Comparison of ENCODE assay signal across 1 cellular context in genomic region chr6:6407061-6407723, GRCh38.
TF ChIP-seq lines count a peak whose summit lies in the region.

No MANE protein-coding gene starts in this region.

TF ChIP-seq in GM12878, 131 proteins besides CTCF, POLR2A, EP300 and RAD21 (continued from another document and continues in another):
- no peak for TF ChIP-seq ZBTB4 (CRISPR knock-in tag; IDR thresholded peaks at IDR 0.05)
- no peak for TF ChIP-seq NR2C1 (IDR thresholded peaks at IDR 0.05)
- TF ChIP-seq ZNF622 (IDR thresholded peaks at IDR 0.05): no peak
- no peak for TF ChIP-seq SUPT20H (IDR thresholded peaks at IDR 0.05; ENCODE audit: borderline replicate concordance, control insufficient read depth, low read depth, low read length)
- TF ChIP-seq TCF12 (IDR thresholded peaks at IDR 0.05; ENCODE audit: low read depth, low read length): 0 out of 2 replicates have a peak, but pooled peaks have one; percentile 40
- no peak for TF ChIP-seq E2F8 (IDR thresholded peaks at IDR 0.05; ENCODE audit: low read depth, partially characterized antibody)
- peak; percentile 59 for TF ChIP-seq RELB (IDR thresholded peaks at IDR 0.05; ENCODE audit: low read depth)
- TF ChIP-seq CREB1 (IDR thresholded peaks at IDR 0.05; ENCODE audit: low read depth): peak; percentile 95
- TF ChIP-seq PML (IDR thresholded peaks at IDR 0.05; ENCODE audit: low read length): 0 out of 2 replicates have a peak, but pooled peaks have one; percentile 72
- no peak for TF ChIP-seq ATF3 (IDR thresholded peaks at IDR 0.05; ENCODE audit: borderline replicate concordance, extremely low read depth, low read depth, low read length)
- TF ChIP-seq PRDM15 (CRISPR knock-in tag; IDR thresholded peaks at IDR 0.05): no peak
- TF ChIP-seq ELK1 (IDR thresholded peaks at IDR 0.05; ENCODE audit: low read depth, low read length): no peak
- TF ChIP-seq RBBP5 (conservative IDR thresholded peaks at IDR 0.05): 0 out of 2 replicates have a peak, but pooled peaks have one; percentile 22
- TF ChIP-seq ETV6 (conservative IDR thresholded peaks at IDR 0.05 in 1 of 2, IDR thresholded peaks at IDR 0.05 in 1 of 2; ENCODE audit: borderline replicate concordance in 1 of 2, low read depth in 1 of 2): peak in 1 of 2 experiments; percentile 78; a peak in 2 of 4 replicates
- TF ChIP-seq POLR2AphosphoS5 (IDR thresholded peaks at IDR 0.05; ENCODE audit: low read length): peak; percentile 67
- TF ChIP-seq SKIL (IDR thresholded peaks at IDR 0.05; ENCODE audit: low read depth, poor library complexity, severe bottlenecking): peak; percentile 60
- TF ChIP-seq NBN (IDR thresholded peaks at IDR 0.05): peak; percentile 84; the same call in 1 of the 2 replicates
- TF ChIP-seq RELA (IDR thresholded peaks at IDR 0.05; ENCODE audit: borderline replicate concordance, partially characterized antibody): no peak
- TF ChIP-seq CBX3 (IDR thresholded peaks at IDR 0.05; ENCODE audit: borderline replicate concordance, low read depth): no peak
- peak; percentile 92 for TF ChIP-seq CREM (IDR thresholded peaks at IDR 0.05; ENCODE audit: low read depth)
- peak; percentile 62 for TF ChIP-seq EED (IDR thresholded peaks at IDR 0.05; ENCODE audit: low read depth)
- TF ChIP-seq IRF3 (IDR thresholded peaks at IDR 0.05): no peak
- no peak for TF ChIP-seq KDM1A (IDR thresholded peaks at IDR 0.05; ENCODE audit: borderline replicate concordance)
- no peak; the same call in 1 of the 2 replicates for TF ChIP-seq SMC3 (IDR thresholded peaks at IDR 0.05; ENCODE audit: borderline replicate concordance, low read length)
- no peak for TF ChIP-seq HDAC2 (IDR thresholded peaks at IDR 0.05)
- TF ChIP-seq TARDBP (IDR thresholded peaks at IDR 0.05; ENCODE audit: borderline replicate concordance): no peak
- 0 out of 2 replicates have a peak, but pooled peaks have one; percentile 20 for TF ChIP-seq STAT1 (conservative IDR thresholded peaks at IDR 0.05)
- peak; percentile 91 for TF ChIP-seq ATF2 (IDR thresholded peaks at IDR 0.05; ENCODE audit: low read length)
- no peak; the same call in 1 of the 2 replicates for TF ChIP-seq PKNOX1 (IDR thresholded peaks at IDR 0.05)
- no peak for TF ChIP-seq YBX1 (IDR thresholded peaks at IDR 0.05)
- TF ChIP-seq POLR2AphosphoS2 (IDR thresholded peaks at IDR 0.05; ENCODE audit: low read depth, low read length): no peak
- TF ChIP-seq CBFB (IDR thresholded peaks at IDR 0.05; ENCODE audit: low read depth): peak; percentile 85
- TF ChIP-seq FOXM1 (IDR thresholded peaks at IDR 0.05; ENCODE audit: low read depth, low read length): peak; percentile 78; the same call in 1 of the 2 replicates
- peak; percentile 69 for TF ChIP-seq SPI1 (IDR thresholded peaks at IDR 0.05; ENCODE audit: borderline replicate concordance, insufficient read depth, low read depth, low read length)
- no peak for TF ChIP-seq SIN3A (IDR thresholded peaks at IDR 0.05; ENCODE audit: low read depth, low read length)
- 0 out of 2 replicates have a peak, but pooled peaks have one; percentile 55 for TF ChIP-seq ZNF217 (IDR thresholded peaks at IDR 0.05)
- TF ChIP-seq FOXK2 (IDR thresholded peaks at IDR 0.05): no peak
- TF ChIP-seq HSF1 (IDR thresholded peaks at IDR 0.05; ENCODE audit: low read depth, low read length): no peak
